In the genomic region with DNA sequence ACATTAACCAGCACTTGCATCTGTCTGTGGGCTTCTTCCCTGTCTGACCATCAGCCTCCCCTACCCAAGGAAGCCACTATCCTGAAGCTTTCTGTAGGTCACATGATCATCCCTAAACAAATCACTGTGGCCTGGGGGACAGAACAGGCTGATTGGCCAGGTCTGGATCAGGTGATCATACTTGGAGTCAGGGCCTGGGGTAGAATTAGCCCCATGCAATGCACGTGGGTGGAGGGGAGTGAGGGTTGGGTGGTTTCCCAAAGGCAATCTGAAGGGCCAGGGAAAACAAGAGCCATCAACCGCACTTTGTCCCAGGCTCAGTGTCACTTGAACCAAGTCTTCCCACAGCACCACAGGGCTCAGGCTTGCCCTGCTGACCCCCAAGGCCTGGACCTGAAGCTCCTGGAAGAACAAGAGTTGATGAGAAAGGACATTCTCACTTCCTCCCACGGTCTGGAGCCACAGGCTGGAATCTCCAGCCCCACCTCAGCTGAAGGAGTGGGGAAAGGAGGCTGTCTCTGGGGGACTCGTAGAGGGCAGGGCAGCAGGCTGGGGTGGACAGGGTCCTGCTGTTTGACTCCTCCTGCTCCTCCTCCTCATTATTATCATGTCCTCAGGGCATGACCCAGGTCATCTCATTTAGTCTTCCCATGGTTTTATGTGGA, we compare ENCODE assay signal across 20 cellular contexts. TPM values are rescaled to one million over a fixed set of nuclear protein-coding genes. Genes with fewer than 3 reads are reported as not detected.
"Had no signal": no experiment of that assay in that cellular context is flagged by ENCODE, and none has a peak within 500 bp of the region (broad histone marks: within the 10 kb centered on the region; RNA-seq: fewer than 3 reads in every experiment).

No MANE protein-coding gene starts in this region.

- H3K4me3 Mint-ChIP-seq: activated naive CD4-positive, alpha-beta T cell treated with anti-CD3 and anti-CD28 coated beads for 36 hours; activated naive CD8-positive, alpha-beta T cell treated with anti-CD3 and anti-CD28 coated beads, Interleukin-2, amount 50 U/mL, for 24 hours; dendritic cell treated with granulocyte-macrophage colony-stimulating factor and Interleukin-4, amounts not matched to agents 40 ng/mL and 50 ng/mL, for 4 days; immature natural killer cell; natural killer cell; stimulated activated naive CD8-positive, alpha-beta T cell treated with anti-CD3 and anti-CD28 coated beads, Interleukin-15, Interleukin-2, amounts not matched to agents 100 ng/mL and 50 ng/mL, for 24 hours had no signal

- H3K9me3 ChIP-seq: right lobe of liver, suprapubic skin had no signal

- H3K4me3 ChIP-seq: right lobe of liver, smooth muscle cell, suprapubic skin had no signal

- H3K27me3 ChIP-seq: right lobe of liver had no signal

- H3K27me3 Mint-ChIP-seq: activated naive CD8-positive, alpha-beta T cell treated with anti-CD3 and anti-CD28 coated beads, Interleukin-2, amount 50 U/mL, for 24 hours had no signal

- H3K4me1 ChIP-seq: right lobe of liver had no signal

- H3K4me2 ChIP-seq: smooth muscle cell had no signal

- ATAC-seq: activated naive CD8-positive, alpha-beta T cell treated with anti-CD3 and anti-CD28 coated beads, Interleukin-2, amount 50 U/mL, for 24 hours; natural killer cell; right lobe of liver had no signal

- DNase-seq: activated CD4-positive, alpha-beta T cell treated with anti-CD3 and anti-CD28 coated beads, Interleukin-2, amount 50 U/mL, for 1 hour; activated CD4-positive, CD25-positive, alpha-beta regulatory T cell; activated CD8-positive, alpha-beta memory T cell treated with anti-CD3 and anti-CD28 coated beads for 24 hours; activated naive CD4-positive, alpha-beta T cell treated with anti-CD3 and anti-CD28 coated beads for 36 hours; activated naive CD8-positive, alpha-beta T cell treated with anti-CD3 and anti-CD28 coated beads, Interleukin-2, amount 50 U/mL, for 24 hours; activated T-cell treated with anti-CD3 and anti-CD28 coated beads for 4 hours; aorta; cerebellar nuclear complex; foreskin melanocyte; immature natural killer cell; mesenchymal stem cell; natural killer cell; right lobe of liver; trophoblast cell had no signal

- H3K27ac ChIP-seq: epithelial cell of prostate, right lobe of liver, suprapubic skin had no signal

- H3K9me3 Mint-ChIP-seq: activated naive CD4-positive, alpha-beta T cell treated with anti-CD3 and anti-CD28 coated beads for 36 hours; activated naive CD8-positive, alpha-beta T cell treated with anti-CD3 and anti-CD28 coated beads, Interleukin-2, amount 50 U/mL, for 24 hours; dendritic cell treated with granulocyte-macrophage colony-stimulating factor and Interleukin-4, amounts not matched to agents 40 ng/mL and 50 ng/mL, for 4 days; immature natural killer cell; natural killer cell; stimulated activated naive CD8-positive, alpha-beta T cell treated with anti-CD3 and anti-CD28 coated beads, Interleukin-15, Interleukin-2, amounts not matched to agents 100 ng/mL and 50 ng/mL, for 24 hours had no signal

- H3K27ac Mint-ChIP-seq: activated naive CD4-positive, alpha-beta T cell treated with anti-CD3 and anti-CD28 coated beads for 36 hours; activated naive CD8-positive, alpha-beta T cell treated with anti-CD3 and anti-CD28 coated beads, Interleukin-2, amount 50 U/mL, for 24 hours; dendritic cell treated with granulocyte-macrophage colony-stimulating factor and Interleukin-4, amounts not matched to agents 40 ng/mL and 50 ng/mL, for 4 days; immature natural killer cell; natural killer cell had no signal

- H3K36me3 Mint-ChIP-seq: immature natural killer cell, natural killer cell had no signal

- H3K4me1 Mint-ChIP-seq: immature natural killer cell, natural killer cell had no signal

- H3K36me3 ChIP-seq: right lobe of liver, suprapubic skin had no signal

RNA-seq across cellular contexts. Expression of a gene that starts 31.5 kb away (rescaled TPM):
- total RNA-seq: fibroblast of lung had no signal
